12 cellular contexts compared by ENCODE assay signal in genomic region chr6:35471836-35472345, GRCh38. TPM values are rescaled to one million over a fixed set of nuclear protein-coding genes. Genes with fewer than 3 reads are reported as not detected.
DNase-seq lines count a peak whose midpoint lies in the region; ATAC-seq and TF ChIP-seq lines count a peak whose summit lies in the region.
"Had no signal": no experiment of that assay in that cellular context is flagged by ENCODE, and none has a peak within 500 bp of the region (broad histone marks: within the 10 kb centered on the region; RNA-seq: fewer than 3 reads in every experiment).

No MANE protein-coding gene starts in this region.

- H3K4me3 Mint-ChIP-seq in activated T-cell treated with anti-CD3 and anti-CD28 coated beads, Interleukin-2, amount 50 U/mL, for 72 hours = peak overlapping the region; percentile 66 to 92

- H3K36me3 ChIP-seq in GM23248 (ENCODE audit: low read depth) (peaks cover 38% of the 10 kb centered on the region), mesenchymal stem cell (ENCODE audit: control insufficient read depth in 1 of 2, insufficient read depth in 2 of 2, low read depth in 1 of 2, low read length in 2 of 2) (peaks cover 66 to 67% of the 10 kb centered on the region in 2 experiments), neuronal stem cell (replicated peaks in 1 of 2; ENCODE audit: control insufficient read depth in 2 of 2, insufficient read depth in 2 of 2, low read length in 2 of 2) (peaks cover 46 to 89% of the 10 kb centered on the region in 2 donors)

- peaks cover 57% of the 10 kb centered on the region for H3F3A ChIP-seq in GM23248 (ENCODE audit: insufficient read depth)

- H3K9me3 ChIP-seq in GM23248 (ENCODE audit: low read depth) = no peaks in the 10 kb centered on the region
- no peaks in the 10 kb centered on the region for H3K9me3 ChIP-seq in mesenchymal stem cell (ENCODE audit: control insufficient read depth, low read length)
- no peaks in the 10 kb centered on the region for H3K9me3 ChIP-seq in neuronal stem cell (replicated peaks in 1 of 2; ENCODE audit: control insufficient read depth in 2 of 2, insufficient read depth in 1 of 2, low read depth in 1 of 2, low read length in 2 of 2)

- 56 to 60% methylated on average over 8 of the region's 8 CpGs for WGBS in GM23248 (ENCODE audit: low coverage in 1 of 2, low lambda C conversion rate in 2 of 2, missing lambda C conversion rate in 2 of 2), 2 experiments
- WGBS in mesenchymal stem cell = 61% methylated on average over 5 of the region's 8 CpGs
- no CpG with 5 or more reads among the region's 8 CpGs for WGBS in neuronal stem cell (ENCODE audit: extremely low coverage in 2 of 2, insufficient read length in 2 of 2, insufficient replicate concordance in 1 of 2), 2 donors

- no peak for ATAC-seq in activated T-cell treated with anti-CD3 and anti-CD28 coated beads, Interleukin-2, amount 50 U/mL, for 72 hours (replicated peaks in 1 of 2)
- ATAC-seq in HG03108 (IDR thresholded peaks at IDR 0.05; ENCODE audit: unreplicated experiment) = no peak
- ATAC-seq: left cardiac atrium had no signal

- H2AK5ac ChIP-seq in mesenchymal stem cell (ENCODE audit: low read length, severe bottlenecking) (no peak overlapping the region), neuronal stem cell (ENCODE audit: low read depth, low read length) (no peak overlapping the region)

- peaks cover 63% of the 10 kb centered on the region for H3K4me1 Mint-ChIP-seq in activated T-cell treated with anti-CD3 and anti-CD28 coated beads, Interleukin-2, amount 50 U/mL, for 72 hours (ENCODE audit: low read depth)

- no peaks in the 10 kb centered on the region for H3K27me3 ChIP-seq in GM23248 (replicated peaks; ENCODE audit: insufficient read depth)
- H3K27me3 ChIP-seq in mesenchymal stem cell (ENCODE audit: control insufficient read depth in 1 of 2, insufficient read depth in 1 of 2, low read length in 2 of 2) = no peaks in the 10 kb centered on the region
- no peaks in the 10 kb centered on the region for H3K27me3 ChIP-seq in neuronal stem cell (ENCODE audit: control insufficient read depth in 3 of 3, insufficient read depth in 3 of 3, low read depth in 1 of 3, low read length in 3 of 3)

- H3K9ac ChIP-seq in GM23248 = peak overlapping the region; percentile 96
- peak overlapping the region; percentile 43 for H3K9ac ChIP-seq in mesenchymal stem cell (ENCODE audit: low read length)
- H3K9ac ChIP-seq in neuronal stem cell (ENCODE audit: low read depth, low read length, poor library complexity) = no peak overlapping the region

- peak overlapping the region; percentile 98 for H3K4me2 ChIP-seq in GM23248 (ENCODE audit: unreplicated experiment)
- H3K4me2 ChIP-seq in mesenchymal stem cell (ENCODE audit: low read length, poor library complexity, severe bottlenecking) = peak overlapping the region; percentile 19
- H3K4me2 ChIP-seq in neuronal stem cell (ENCODE audit: insufficient read depth, low read length, poor library complexity, severe bottlenecking) = no peak overlapping the region

- no peak for TF ChIP-seq CTCF in AG10803 (conservative IDR thresholded peaks at IDR 0.05; ENCODE audit: low read length)

- H2BK5ac ChIP-seq in mesenchymal stem cell (ENCODE audit: low read depth, low read length, poor library complexity, severe bottlenecking) = no peak overlapping the region
- no peak overlapping the region for H2BK5ac ChIP-seq in neuronal stem cell (ENCODE audit: low read length)

- H3K79me1 ChIP-seq in mesenchymal stem cell (replicated peaks; ENCODE audit: low read length, poor library complexity, severe bottlenecking) (peaks cover 9% of the 10 kb centered on the region), neuronal stem cell (ENCODE audit: low read depth, low read length) (peaks cover 10% of the 10 kb centered on the region)

- H2AFZ ChIP-seq in GM23248 (no peak overlapping the region), mesenchymal stem cell (ENCODE audit: low read depth, low read length) (no peak overlapping the region), neuronal stem cell (ENCODE audit: low read length) (no peak overlapping the region)

- H2BK12ac ChIP-seq in mesenchymal stem cell (ENCODE audit: low read length in 2 of 2) (no peak overlapping the region), neuronal stem cell (ENCODE audit: low read length) (no peak overlapping the region)

- no peak overlapping the region for H4K91ac ChIP-seq in mesenchymal stem cell (ENCODE audit: low read length)
- H4K91ac ChIP-seq in neuronal stem cell (ENCODE audit: low read depth, low read length, poor library complexity) = no peak overlapping the region

- no peak for DNase-seq in AG10803 (ENCODE audit: low read depth)
- no peak for DNase-seq in GM23248
- no peak for DNase-seq in activated T-cell treated with anti-CD3 and anti-CD28 coated beads, Interleukin-2, amount 50 U/mL, for 72 hours
- no peak for DNase-seq in mesenchymal stem cell
- no peak for DNase-seq in mucosa of gallbladder (ENCODE audit: low spot score)
- DNase-seq in neuronal stem cell (ENCODE audit: low spot score) = no peak
- DNase-seq in SHP77 (lab: John Stamatoyannopoulos, UW) = no peak
- DNase-seq: DMS79, left cardiac atrium, NCI-H1105 treated with DMSO at 0.1 percent for 48 hours, Right ventricle myocardium superior had no signal

- H3K4me3 ChIP-seq in AG10803 (ENCODE audit: low read length) = 0 out of 2 replicates have a peak overlapping the region, but pooled peaks have one; percentile 15
- H3K4me3 ChIP-seq in GM23248 = peak overlapping the region; percentile 16; the same call in 1 of the 2 replicates
- no peak overlapping the region for H3K4me3 ChIP-seq in mesenchymal stem cell (ENCODE audit: insufficient read depth in 1 of 2, low read depth in 1 of 2, low read length in 2 of 2)
- no peak overlapping the region for H3K4me3 ChIP-seq in neuronal stem cell (ENCODE audit: low read length in 2 of 2)

- peak overlapping the region; percentile 64 for H3K27ac Mint-ChIP-seq in activated T-cell treated with anti-CD3 and anti-CD28 coated beads, Interleukin-2, amount 50 U/mL, for 72 hours

- in situ Hi-C loops in GM23248 (cut with MboI) = no loop called here

- no peak overlapping the region for H3K14ac ChIP-seq in mesenchymal stem cell (ENCODE audit: low read length in 2 of 2)
- no peak overlapping the region for H3K14ac ChIP-seq in neuronal stem cell (ENCODE audit: low read length)

- no peak overlapping the region for H3K23ac ChIP-seq in mesenchymal stem cell (ENCODE audit: low read length in 2 of 2)
- no peak overlapping the region for H3K23ac ChIP-seq in neuronal stem cell (ENCODE audit: low read depth, low read length, poor library complexity)

- no peak overlapping the region for H2BK120ac ChIP-seq in mesenchymal stem cell (ENCODE audit: low read depth, low read length)
- H2BK120ac ChIP-seq in neuronal stem cell (ENCODE audit: low read depth, low read length) = no peak overlapping the region

- peaks cover 21% of the 10 kb centered on the region for H3K4me1 ChIP-seq in GM23248 (ENCODE audit: insufficient read depth)
- H3K4me1 ChIP-seq in mesenchymal stem cell (ENCODE audit: control insufficient read depth, insufficient read depth, low read depth, low read length) = peaks cover 19% of the 10 kb centered on the region
- H3K4me1 ChIP-seq in neuronal stem cell (ENCODE audit: control insufficient read depth in 2 of 2, insufficient read depth in 1 of 2, low read depth in 1 of 2, low read length in 2 of 2) = peaks cover 16 to 21% of the 10 kb centered on the region in 2 donors

- H4K20me1 ChIP-seq in GM23248 (ENCODE audit: insufficient read depth) = peaks cover 19% of the 10 kb centered on the region

- peaks cover 13 to 34% of the 10 kb centered on the region in 2 donors for H3K36me3 Mint-ChIP-seq in activated T-cell treated with anti-CD3 and anti-CD28 coated beads, Interleukin-2, amount 50 U/mL, for 72 hours (ENCODE audit: insufficient read depth in 2 of 2)

- H2BK15ac ChIP-seq in mesenchymal stem cell (ENCODE audit: low read depth, poor library complexity, severe bottlenecking) (no peak overlapping the region), neuronal stem cell (ENCODE audit: low read length) (no peak overlapping the region)

- no peaks in the 10 kb centered on the region for H3K9me3 Mint-ChIP-seq in activated T-cell treated with anti-CD3 and anti-CD28 coated beads, Interleukin-2, amount 50 U/mL, for 72 hours

- H3K4ac ChIP-seq in mesenchymal stem cell (ENCODE audit: low read depth in 1 of 2, low read length in 2 of 2) = no peak overlapping the region
- H3K4ac ChIP-seq in neuronal stem cell (ENCODE audit: low read length) = no peak overlapping the region

- peak overlapping the region; percentile 19 for H4K8ac ChIP-seq in mesenchymal stem cell (ENCODE audit: low read length)
- no peak overlapping the region for H4K8ac ChIP-seq in neuronal stem cell (ENCODE audit: low read depth, low read length)

- no peaks in the 10 kb centered on the region for H3K9me2 ChIP-seq in GM23248 (ENCODE audit: insufficient read depth)

- H3K79me2 ChIP-seq in GM23248 (ENCODE audit: insufficient read depth) = peaks cover 40% of the 10 kb centered on the region

- H3K27ac ChIP-seq in GM23248 = peak overlapping the region; percentile 51
- peak overlapping the region; percentile 8 for H3K27ac ChIP-seq in mesenchymal stem cell (ENCODE audit: low read length, poor library complexity, severe bottlenecking)
- H3K27ac ChIP-seq in neuronal stem cell (replicated peaks; ENCODE audit: low read length) = no peak overlapping the region

- H3K18ac ChIP-seq in mesenchymal stem cell (ENCODE audit: low read depth in 1 of 2, low read length in 2 of 2) = no peak overlapping the region
- no peak overlapping the region for H3K18ac ChIP-seq in neuronal stem cell (ENCODE audit: low read length)

- H3K27me3 Mint-ChIP-seq in activated T-cell treated with anti-CD3 and anti-CD28 coated beads, Interleukin-2, amount 50 U/mL, for 72 hours (ENCODE audit: low read depth) = no peaks in the 10 kb centered on the region

RNA-seq across cellular contexts. Expression of gene RPL10A, which starts 3.7 kb away (rescaled TPM):
- total RNA-seq in GM23248 (2014; rRNA removed; shearing (Covaris generic)) = 852 and 915 TPM in 2 replicates
- polyA plus RNA-seq in GM23248 (2016; fragmentation: Nextera tagmentation; extraction: Ambion mirVana) = 346 and 366 TPM in 2 replicates
- 1,000 to 10,000 TPM; 2,353 to 2,363 TPM for total RNA-seq in activated T-cell treated with anti-CD3 and anti-CD28 coated beads, Interleukin-2, amount 50 U/mL, for 72 hours
- polyA plus RNA-seq in mesenchymal stem cell (2013, experiment 1 of 2) = 1,727 TPM
- polyA plus RNA-seq in mesenchymal stem cell (2013, experiment 2 of 2) = 1,711 TPM
- total RNA-seq in mucosa of gallbladder = 921 TPM
- polyA plus RNA-seq in neuronal stem cell (2013, experiment 1 of 2) = 2,893 TPM
- polyA plus RNA-seq in neuronal stem cell (2013, experiment 2 of 2) = 2,832 TPM

RNA-seq across cellular contexts. Expression of gene FANCE, which starts 19.8 kb away (rescaled TPM):
- 9.7 and 14.7 TPM in 2 replicates for total RNA-seq in GM23248 (2014; rRNA removed; shearing (Covaris generic))
- 3.7 and 4.3 TPM in 2 replicates for polyA plus RNA-seq in GM23248 (2016; fragmentation: Nextera tagmentation; extraction: Ambion mirVana)
- total RNA-seq in activated T-cell treated with anti-CD3 and anti-CD28 coated beads, Interleukin-2, amount 50 U/mL, for 72 hours = 10 to 100 TPM; 22.0 to 27.2 TPM
- polyA plus RNA-seq in mesenchymal stem cell (2013, experiment 1 of 2) = 2.3 TPM
- 2.3 TPM for polyA plus RNA-seq in mesenchymal stem cell (2013, experiment 2 of 2)
- total RNA-seq in mucosa of gallbladder = 2.6 TPM
- polyA plus RNA-seq in neuronal stem cell (2013, experiment 1 of 2) = 8.9 TPM
- 8.3 TPM for polyA plus RNA-seq in neuronal stem cell (2013, experiment 2 of 2)

RNA-seq across cellular contexts. Expression of gene TEAD3, which starts 25.0 kb away (rescaled TPM):
- 10.5 and 12.0 TPM in 2 replicates for total RNA-seq in GM23248 (2014; rRNA removed; shearing (Covaris generic))
- polyA plus RNA-seq in GM23248 (2016; fragmentation: Nextera tagmentation; extraction: Ambion mirVana) = 6.9 TPM in 2 replicates
- total RNA-seq in activated T-cell treated with anti-CD3 and anti-CD28 coated beads, Interleukin-2, amount 50 U/mL, for 72 hours = 1 to 10 TPM; 1.7 to 1.9 TPM
- 41.3 TPM for polyA plus RNA-seq in mesenchymal stem cell (2013, experiment 1 of 2)
- polyA plus RNA-seq in mesenchymal stem cell (2013, experiment 2 of 2) = 39.0 TPM
- total RNA-seq in mucosa of gallbladder = 45.3 TPM
- polyA plus RNA-seq in neuronal stem cell (2013, experiment 1 of 2) = 37.2 TPM
- 37.9 TPM for polyA plus RNA-seq in neuronal stem cell (2013, experiment 2 of 2)

RNA-seq across cellular contexts. Expression of gene TULP1, which starts 40.8 kb away (rescaled TPM):
- total RNA-seq in GM23248 (2014; rRNA removed; shearing (Covaris generic)) = not detected in 2 replicates
- polyA plus RNA-seq in GM23248 (2016; fragmentation: Nextera tagmentation; extraction: Ambion mirVana) = not detected in 2 replicates
- not detected for total RNA-seq in activated T-cell treated with anti-CD3 and anti-CD28 coated beads, Interleukin-2, amount 50 U/mL, for 72 hours
- polyA plus RNA-seq in mesenchymal stem cell (2013, experiment 1 of 2) = not detected
- not detected for polyA plus RNA-seq in mesenchymal stem cell (2013, experiment 2 of 2)
- total RNA-seq in mucosa of gallbladder = not detected
- 2.8 TPM for polyA plus RNA-seq in neuronal stem cell (2013, experiment 1 of 2)
- polyA plus RNA-seq in neuronal stem cell (2013, experiment 2 of 2) = 2.3 TPM
- total RNA-seq: Right ventricle myocardium superior had no signal

Comparison
In these comparisons a context has a peak if more than half of its experiments do, and no peak if none do; other contexts are left out.
1. H3K4me3 ChIP-seq: peak in AG10803 (single experiment) and GM23248 (single experiment); none in mesenchymal stem cell (0 of 2) and neuronal stem cell (0 of 2).